In genomic region chr6:116433313-116433712, GRCh38 we compare ENCODE assay signal across 1 cellular context.
TF ChIP-seq lines count a peak whose summit lies in the region.

No MANE protein-coding gene starts in this region.

TF ChIP-seq in HepG2, 621 proteins besides CTCF, POLR2A, EP300 and RAD21 (continued from another document):
- TF ChIP-seq THAP7 (CRISPR knock-in tag; IDR thresholded peaks at IDR 0.05) (no peak), FOXP1 (IDR thresholded peaks at IDR 0.05) (no peak), FOXP1 (CRISPR knock-in tag; IDR thresholded peaks at IDR 0.05) (no peak)
